ENCODE assay signal across 8 cellular contexts in genomic region chr1:151372411-151372934, GRCh38. TPM values are rescaled to one million over a fixed set of nuclear protein-coding genes. Genes with fewer than 3 reads are reported as not detected.
DNase-seq lines count a peak whose midpoint lies in the region; ATAC-seq and TF ChIP-seq lines count a peak whose summit lies in the region.

Gene SELENBP1 (minus strand): TSS chr1:151372705. CDS start chr1:151372641, 64 bp downstream.

- WGBS in heart right ventricle, 2 donors, result 9% methylated on average over 9 of the region's 9 CpGs

- POLR2A ChIA-PET in CD4-positive, alpha-beta T cell (lab: Charles Lee), result no interaction called here

- intact Hi-C loops in heart right ventricle (cut with DNase I), result loop anchor here in 1 of 10 donors (1.0 kb wide), 1 partner anchor 25 kb away; the partner anchor contains the start of gene RFX5
- intact Hi-C loops in CD4-positive, alpha-beta T cell (cut with DNase I, micrococcal nuclease), result loop anchor here in 1 of 2 experiments (5.0 kb wide), 1 partner anchor 465 kb away; no protein-coding TSS in a partner anchor

- peak within 1 kb of the TSS; percentile 21 to 64 (median 58) for H3K4me3 ChIP-seq in heart right ventricle

- H3K27ac Mint-ChIP-seq in progenitor cell of endocrine pancreas, result peak within 1 kb of the TSS; percentile 93
- no peak within 1 kb of the TSS for H3K27ac Mint-ChIP-seq in CD4-positive, alpha-beta T cell

- peaks cover 2% of the 10 kb centered on the region for H3K36me3 Mint-ChIP-seq in progenitor cell of endocrine pancreas (ENCODE audit: insufficient read depth)
- no peaks in the 10 kb centered on the region for H3K36me3 Mint-ChIP-seq in CD4-positive, alpha-beta T cell (ENCODE audit: low read depth)

- H3K4me1 ChIP-seq in heart right ventricle, result peaks cover 21 to 59% (median 53%) of the 10 kb centered on the region in 9 donors

- no peaks in the 10 kb centered on the region for H3K9me3 ChIP-seq in heart right ventricle
- no peaks in the 10 kb centered on the region for H3K9me3 ChIP-seq in CD4-positive, alpha-beta T cell (ENCODE audit: control insufficient read depth, low read length)

- DNase-seq in NCI-H146 (lab: John Stamatoyannopoulos, UW) (peak; percentile 21), NCI-H146 treated with DMSO at 0.1 percent for 48 hours (lab: John Stamatoyannopoulos, UW; ENCODE audit: unreplicated experiment) (no peak), amniotic epithelial cell (ENCODE audit: low read depth) (peak; percentile 72), heart right ventricle (peak; percentile 82 to 94), progenitor cell of endocrine pancreas (ENCODE audit: low spot score, unreplicated experiment) (peak; percentile 34), NK-92 (lab: John Stamatoyannopoulos, UW; ENCODE audit: unreplicated experiment) (no peak)
- DNase-seq in CD4-positive, alpha-beta T cell, result no peak

- ATAC-seq in heart right ventricle (peak; percentile 85 to 93 (median 90)), GM18870 (IDR thresholded peaks at IDR 0.05; ENCODE audit: unreplicated experiment) (no peak)
- ATAC-seq in CD4-positive, alpha-beta T cell (ENCODE audit: poor library complexity), result no peak

- peak within 1 kb of the TSS; percentile 28 to 89 (median 84) for H3K27ac ChIP-seq in heart right ventricle
- no peak within 1 kb of the TSS for H3K27ac ChIP-seq in CD4-positive, alpha-beta T cell (ENCODE audit: low read depth, low read length)

- peaks cover 18% of the 10 kb centered on the region for H3K4me1 Mint-ChIP-seq in progenitor cell of endocrine pancreas (ENCODE audit: low read depth)
- no peaks in the 10 kb centered on the region for H3K4me1 Mint-ChIP-seq in CD4-positive, alpha-beta T cell (ENCODE audit: low read depth)

- CTCF ChIA-PET in CD4-positive, alpha-beta T cell (lab: Charles Lee), result no interaction called here

- no peaks in the 10 kb centered on the region for H3K27me3 Mint-ChIP-seq in progenitor cell of endocrine pancreas
- no peaks in the 10 kb centered on the region for H3K27me3 Mint-ChIP-seq in CD4-positive, alpha-beta T cell

- no peaks in the 10 kb centered on the region for H3K27me3 ChIP-seq in heart right ventricle
- no peaks in the 10 kb centered on the region for H3K27me3 ChIP-seq in CD4-positive, alpha-beta T cell (ENCODE audit: control insufficient read depth, insufficient read depth, low read length)

- TF ChIP-seq CTCF in heart right ventricle (IDR thresholded peaks at IDR 0.05) (no peak), progenitor cell of endocrine pancreas (IDR thresholded peaks at IDR 0.05; ENCODE audit: unreplicated experiment) (no peak)
- TF ChIP-seq CTCF in CD4-positive, alpha-beta T cell (IDR thresholded peaks at IDR 0.05), result no peak

- peaks cover 0 to 8% (median 0%) of the 10 kb centered on the region in 9 donors for H3K36me3 ChIP-seq in heart right ventricle

- no peaks in the 10 kb centered on the region for H3K9me3 Mint-ChIP-seq in progenitor cell of endocrine pancreas (ENCODE audit: low read depth)
- no peaks in the 10 kb centered on the region for H3K9me3 Mint-ChIP-seq in CD4-positive, alpha-beta T cell

- H3K4me3 Mint-ChIP-seq in progenitor cell of endocrine pancreas (ENCODE audit: low read depth), result peak within 1 kb of the TSS; percentile 75
- H3K4me3 Mint-ChIP-seq in CD4-positive, alpha-beta T cell, result no peak within 1 kb of the TSS

RNA-seq across cellular contexts. Expression of gene SELENBP1, which starts in this region (rescaled TPM):
- total RNA-seq in heart right ventricle, result 100 to 1,000 TPM in 1 of 10 donors, 10 to 100 TPM in 9; 32.3 to 112 (median 59.7) TPM
- polyA plus RNA-seq in heart right ventricle, result 10 to 100 TPM; 20.7 to 54.1 TPM
- total RNA-seq in progenitor cell of endocrine pancreas, result 56.2 and 57.0 TPM in 2 replicates
- total RNA-seq in CD4-positive, alpha-beta T cell, result not detected

Comparison
In these comparisons a context has a peak if more than half of its experiments do, and no peak if none do; other contexts are left out.
1. RNA of gene SELENBP1 (total RNA-seq): 32.3 to 112 TPM in heart right ventricle and 56.2 to 57.0 TPM in progenitor cell of endocrine pancreas; not detected in CD4-positive, alpha-beta T cell; every median in the first group is over 10 times any median in the second.
2. DNase-seq: peak in NCI-H146 (single experiment), amniotic epithelial cell (single experiment), heart right ventricle (2 of 2) and progenitor cell of endocrine pancreas (single experiment); none in NCI-H146 treated with DMSO at 0.1 percent for 48 hours (single experiment), NK-92 (single experiment) and CD4-positive, alpha-beta T cell (0 of 10).
3. ATAC-seq: peak in heart right ventricle (8 of 8); none in GM18870 (single experiment) and CD4-positive, alpha-beta T cell (single experiment).